19 cellular contexts compared by ENCODE assay signal in genomic region chr20:61768926-61769832, GRCh38.
"Had no signal": no experiment of that assay in that cellular context is flagged by ENCODE, and none has a peak within 500 bp of the region (broad histone marks: within the 10 kb centered on the region; RNA-seq: fewer than 3 reads in every experiment).

No MANE protein-coding gene starts in this region.

- H3K36me3 ChIP-seq: left ventricle myocardium inferior, right atrium auricular region, spleen, stomach had no signal

- H3K4me1 ChIP-seq: foreskin keratinocyte, left ventricle myocardium inferior, right atrium auricular region, spleen, stomach had no signal

- H3K9me3 Mint-ChIP-seq: endodermal cell, nephron progenitor cell had no signal

- H3K36me3 Mint-ChIP-seq: immature natural killer cell; naive thymus-derived CD4-positive, alpha-beta T cell had no signal

- ATAC-seq: foreskin keratinocyte; left cardiac atrium; naive thymus-derived CD4-positive, alpha-beta T cell had no signal

- DNase-seq: effector CD4-positive, alpha-beta T cell; endodermal cell; erythroblast; foreskin keratinocyte; immature natural killer cell; kidney; left cardiac atrium; left ventricle myocardium inferior; mesendoderm; naive thymus-derived CD4-positive, alpha-beta T cell; nephron progenitor cell; spleen; stimulated activated CD4-positive, alpha-beta T cell treated with anti-CD3 and anti-CD28 coated beads, Interleukin-2, amount 100 ng/mL, for 24 hours; stimulated activated naive CD4-positive, alpha-beta T cell; stomach; substantia nigra; trophoblast cell had no signal

- H3K27me3 ChIP-seq: right atrium auricular region had no signal

- H3K4me3 ChIP-seq: coronary artery, left ventricle myocardium inferior, right atrium auricular region, spleen, stomach had no signal

- H3K4me3 Mint-ChIP-seq: endodermal cell; immature natural killer cell; naive thymus-derived CD4-positive, alpha-beta T cell; nephron progenitor cell had no signal

- H3K27ac ChIP-seq: coronary artery, foreskin keratinocyte, left ventricle myocardium inferior, right atrium auricular region, spleen, stomach had no signal

- H3K4me1 Mint-ChIP-seq: endodermal cell; immature natural killer cell; naive thymus-derived CD4-positive, alpha-beta T cell had no signal

- H3K27ac Mint-ChIP-seq: endodermal cell; immature natural killer cell; naive thymus-derived CD4-positive, alpha-beta T cell; nephron progenitor cell had no signal

- H3K9me3 ChIP-seq: left ventricle myocardium inferior, right atrium auricular region, stomach had no signal
